In the genomic region with DNA sequence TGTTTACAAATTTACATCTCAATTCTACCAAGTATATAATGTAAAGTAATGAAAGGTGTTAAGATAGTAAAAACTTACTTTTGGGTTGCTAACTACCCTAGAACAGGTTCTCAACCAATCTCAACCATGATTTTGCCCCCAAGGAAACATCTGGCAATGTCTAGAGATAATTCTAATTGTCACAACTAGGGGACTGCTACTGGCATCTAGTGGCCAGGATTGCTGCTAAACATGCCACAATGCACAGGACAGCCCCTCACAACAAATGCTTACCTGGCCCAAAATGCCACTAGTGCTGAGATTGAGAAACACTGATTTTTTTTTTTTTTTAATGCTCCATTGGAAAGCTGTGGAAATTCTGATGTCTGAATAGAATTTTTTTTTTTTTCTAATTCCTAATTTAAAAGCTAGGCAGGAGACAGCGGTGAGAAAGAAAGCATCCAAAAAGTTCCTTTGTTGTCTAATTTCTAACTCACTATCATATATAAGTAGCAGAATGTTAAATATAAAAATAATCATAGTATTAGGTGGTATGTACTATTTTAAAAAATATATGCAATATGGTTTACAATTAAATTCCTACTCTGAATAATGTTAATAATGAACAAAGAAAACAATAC, we compare ENCODE assay signal across 12 cellular contexts.
DNase-seq lines count a peak whose midpoint lies in the region; ATAC-seq, FAIRE-seq and TF ChIP-seq lines count a peak whose summit lies in the region.
"Had no signal": no experiment of that assay in that cellular context is flagged by ENCODE, and none has a peak within 500 bp of the region (broad histone marks: within the 10 kb centered on the region; RNA-seq: fewer than 3 reads in every experiment).

No MANE protein-coding gene starts in this region.

- BruUV-seq in GM12878 (replicated peaks; lab: Mats Ljungman, UMichigan), result no TSS peak

- no peak overlapping the region for H2BK12ac ChIP-seq in trophoblast cell (ENCODE audit: low read length)

- no peaks in the 10 kb centered on the region for H3K79me1 ChIP-seq in trophoblast cell (ENCODE audit: low read length)

- CTCF ChIA-PET in GM12878 (lab: Yijun Ruan, JAX), result interaction anchor here (0.6 to 1.6 kb wide), 3 partner anchors 412 to 650 kb away, joined by 3 read pairs; no protein-coding TSS in a partner anchor

- H3K23ac ChIP-seq in trophoblast cell (ENCODE audit: low read length), result no peak overlapping the region

- TF ChIP-seq RAD21 in GM12878 (IDR thresholded peaks at IDR 0.05; ENCODE audit: insufficient read depth, low read depth, low read length), result peak; percentile 51

- FAIRE-seq in GM12878 (lab: Jason Lieb, UNC), result no peak

- H4K8ac ChIP-seq in trophoblast cell (ENCODE audit: low read depth, low read length), result no peak overlapping the region

- 80% methylated on average over 1 of the region's 1 CpG for WGBS in GM12878 (ENCODE audit: insufficient coverage, insufficient replicate concordance, low lambda C conversion rate, missing lambda C conversion rate)
- WGBS in trophoblast cell (ENCODE audit: extremely low coverage, insufficient coverage, insufficient read length), result no CpG with 5 or more reads among the region's 1 CpG

- no peak overlapping the region for H3K14ac ChIP-seq in trophoblast cell (ENCODE audit: low read length)

- H4K91ac ChIP-seq in trophoblast cell (ENCODE audit: low read depth, low read length), result no peak overlapping the region

- H3K4me3 ChIP-seq in KMS-11 (IDR thresholded peaks at IDR 0.05; ENCODE audit: insufficient read depth, low read depth, low read length) (no peak overlapping the region), GM12878 (no peak overlapping the region), trophoblast cell (ENCODE audit: low read depth, low read length) (no peak overlapping the region)
- H3K4me3 ChIP-seq: SJCRH30 had no signal

- no peak overlapping the region for H4K12ac ChIP-seq in trophoblast cell (ENCODE audit: low read depth, low read length)

- H3K36me3 ChIP-seq in KMS-11 (ENCODE audit: insufficient read depth) (no peaks in the 10 kb centered on the region), GM12878 (ENCODE audit: control insufficient read depth in 2 of 2, insufficient read depth in 2 of 2, low read length in 1 of 2) (no peaks in the 10 kb centered on the region), trophoblast cell (ENCODE audit: control insufficient read depth in 1 of 2, insufficient read depth in 2 of 2, low read length in 2 of 2) (peaks cover 7 to 11% of the 10 kb centered on the region in 2 experiments)

- H3K27me3 Mint-ChIP-seq in neural crest cell (ENCODE audit: low read depth), result no peaks in the 10 kb centered on the region

- SMC1A ChIA-PET in GM12878 (lab: Charles Lee; ENCODE audit: uncharacterized antibody, unreplicated experiment), result no interaction called here

- H3K4me1 Mint-ChIP-seq in neural crest cell, result no peaks in the 10 kb centered on the region

- H3K27ac ChIP-seq in KMS-11 (peak overlapping the region; percentile 32; the same call in 1 of the 2 replicates), GM12878 (ENCODE audit: control insufficient read depth, insufficient read depth) (no peak overlapping the region), trophoblast cell (ENCODE audit: low read depth, low read length) (no peak overlapping the region)
- H3K27ac ChIP-seq: SJCRH30 had no signal

- TF ChIP-seq EP300 in GM12878 (IDR thresholded peaks at IDR 0.05; ENCODE audit: borderline replicate concordance in 1 of 2, control insufficient read depth in 1 of 2, low read depth in 2 of 2, low read length in 2 of 2), result no peak

- no peak for TF ChIP-seq POLR2A in GM12878 (IDR thresholded peaks at IDR 0.05; ENCODE audit: low read depth, low read length)

- H2AFZ ChIP-seq in KMS-11 (ENCODE audit: low read depth), result no peak overlapping the region
- no peak overlapping the region for H2AFZ ChIP-seq in GM12878 (ENCODE audit: control insufficient read depth, low read depth, low read length)
- H2AFZ ChIP-seq in trophoblast cell (ENCODE audit: insufficient read depth, low read length, poor library complexity), result no peak overlapping the region

- no peak overlapping the region for H3K4me3 Mint-ChIP-seq in neural crest cell
- H3K4me3 Mint-ChIP-seq: activated CD4-positive, alpha-beta memory T cell treated with anti-CD3 and anti-CD28 coated beads for 36 hours; nephron progenitor cell had no signal

- in situ Hi-C loops in GM12878 (cut with MboI), result no loop called here

- intact Hi-C loops in GM12878 (cut with micrococcal nuclease; ENCODE audit: unreplicated experiment), result loop anchor here (2.0 to 10.0 kb wide), 3 partner anchors 334 to 638 kb away; no protein-coding TSS in a partner anchor

- H2BK5ac ChIP-seq in trophoblast cell (ENCODE audit: low read depth, low read length, poor library complexity), result no peak overlapping the region

- no peak overlapping the region for H3K4ac ChIP-seq in trophoblast cell (ENCODE audit: low read depth, low read length)

- POLR2A ChIA-PET in GM12878 (lab: Charles Lee), result no interaction called here

- H3K27me3 ChIP-seq in KMS-11 (ENCODE audit: insufficient read depth, low read depth), result no peaks in the 10 kb centered on the region
- H3K27me3 ChIP-seq in GM12878 (replicated peaks in 1 of 2; ENCODE audit: control insufficient read depth in 2 of 2, insufficient read depth in 2 of 2, low read length in 1 of 2), result no peaks in the 10 kb centered on the region
- no peaks in the 10 kb centered on the region for H3K27me3 ChIP-seq in trophoblast cell (ENCODE audit: insufficient read depth, low read length)
- H3K27me3 ChIP-seq: SJCRH30 had no signal

- RAD21 ChIA-PET in GM12878 (lab: Charles Lee; ENCODE audit: unreplicated experiment), result interaction anchor here (1.6 kb wide), 1 partner anchor 639 kb away, joined by 4 read pairs; no protein-coding TSS in a partner anchor

- no peak overlapping the region for H3K27ac Mint-ChIP-seq in neural crest cell (ENCODE audit: unreplicated experiment)
- H3K27ac Mint-ChIP-seq: activated CD4-positive, alpha-beta memory T cell treated with anti-CD3 and anti-CD28 coated beads for 36 hours; nephron progenitor cell had no signal

- TF ChIP-seq CTCF in KMS-11 (conservative IDR thresholded peaks at IDR 0.05; ENCODE audit: low read depth, low read length) (peak; percentile 62), GM12878 (IDR thresholded peaks at IDR 0.05 in 2 of 3, conservative IDR thresholded peaks at IDR 0.05 in 1 of 3; ENCODE audit: control insufficient read depth in 2 of 3, extremely low read depth in 1 of 3, insufficient read depth in 1 of 3, low read depth in 3 of 3, low read length in 3 of 3) (peak; percentile 36 to 50 (median 45); a peak in 5 of 6 replicates), neural crest cell (conservative IDR thresholded peaks at IDR 0.05) (peak; percentile 32)

- H3K36me3 Mint-ChIP-seq in neural crest cell (ENCODE audit: low read depth), result peaks cover 19% of the 10 kb centered on the region
- H3K36me3 Mint-ChIP-seq: activated CD4-positive, alpha-beta memory T cell treated with anti-CD3 and anti-CD28 coated beads for 36 hours had no signal

- H4K20me1 ChIP-seq in KMS-11 (ENCODE audit: insufficient read depth), result no peaks in the 10 kb centered on the region
- no peaks in the 10 kb centered on the region for H4K20me1 ChIP-seq in GM12878 (ENCODE audit: control insufficient read depth, insufficient read depth)

- no peaks in the 10 kb centered on the region for H3K79me2 ChIP-seq in KMS-11 (ENCODE audit: insufficient read depth, low read depth)
- no peaks in the 10 kb centered on the region for H3K79me2 ChIP-seq in GM12878 (ENCODE audit: control insufficient read depth, insufficient read depth, low read length)
- no peaks in the 10 kb centered on the region for H3K79me2 ChIP-seq in trophoblast cell (ENCODE audit: control insufficient read depth, insufficient read depth, low read length, poor library complexity)

- H3K4me2 ChIP-seq in KMS-11 (peak overlapping the region; percentile 49; the same call in 1 of the 2 replicates), GM12878 (ENCODE audit: control insufficient read depth, insufficient read depth) (no peak overlapping the region), trophoblast cell (ENCODE audit: low read length) (no peak overlapping the region)

- no peaks in the 10 kb centered on the region for H3K9me3 ChIP-seq in GM12878 (replicated peaks; ENCODE audit: control insufficient read depth, insufficient read depth, low read length)
- no peaks in the 10 kb centered on the region for H3K9me3 ChIP-seq in trophoblast cell (ENCODE audit: insufficient read depth, low read depth, low read length)
- H3K9me3 ChIP-seq: SJCRH30 had no signal

- no peak overlapping the region for H3K18ac ChIP-seq in trophoblast cell (ENCODE audit: low read length)

- H2BK120ac ChIP-seq in trophoblast cell (ENCODE audit: insufficient read depth, low read length, poor library complexity), result no peak overlapping the region

- no peak overlapping the region for H2AK5ac ChIP-seq in trophoblast cell (ENCODE audit: low read length)

- peaks cover 64% of the 10 kb centered on the region for H3K4me1 ChIP-seq in KMS-11 (ENCODE audit: low read depth, poor library complexity, severe bottlenecking)
- H3K4me1 ChIP-seq in GM12878 (ENCODE audit: control insufficient read depth, insufficient read depth, low read length), result no peaks in the 10 kb centered on the region
- H3K4me1 ChIP-seq in trophoblast cell (ENCODE audit: control insufficient read depth in 1 of 2, insufficient read depth in 2 of 2, low read length in 2 of 2), result peaks cover 2 to 6% of the 10 kb centered on the region in 2 experiments

- DNase-seq in DMS53 (lab: John Stamatoyannopoulos, UW), result peak; percentile 46
- DNase-seq in DMS53 treated with DMSO at 0.1 percent for 48 hours (lab: John Stamatoyannopoulos, UW; ENCODE audit: unreplicated experiment), result no peak
- DNase-seq in GM12878 (ENCODE audit: low read depth, low spot score), result no peak
- DNase-seq in neural crest cell (ENCODE audit: low read depth, low spot score), result no peak
- DNase-seq in NCI-H774 (lab: John Stamatoyannopoulos, UW), result no peak
- DNase-seq in DMS 273 treated with DMSO at 0.1 percent for 48 hours (lab: John Stamatoyannopoulos, UW), result no peak
- DNase-seq in trophoblast cell, result no peak
- DNase-seq: activated CD4-positive, alpha-beta memory T cell treated with anti-CD3 and anti-CD28 coated beads for 36 hours; NCI-H2081 treated with DMSO at 0.1 percent for 48 hours; nephron progenitor cell had no signal

- no peaks in the 10 kb centered on the region for H3K9me3 Mint-ChIP-seq in neural crest cell
- H3K9me3 Mint-ChIP-seq: activated CD4-positive, alpha-beta memory T cell treated with anti-CD3 and anti-CD28 coated beads for 36 hours; nephron progenitor cell had no signal

- ATAC-seq in GM12878, result peak; percentile 48; the same call in 1 of the 3 replicates

- H3K9ac ChIP-seq in KMS-11 (no peak overlapping the region), GM12878 (ENCODE audit: control insufficient read depth, insufficient read depth, low read length) (no peak overlapping the region), trophoblast cell (ENCODE audit: low read length) (no peak overlapping the region)

TF ChIP-seq in GM12878, 131 proteins besides CTCF, POLR2A, EP300 and RAD21 (continues in another document):
- TF ChIP-seq YY1 (IDR thresholded peaks at IDR 0.05; ENCODE audit: low read depth, low read length), result no peak
- no peak for TF ChIP-seq CEBPB (IDR thresholded peaks at IDR 0.05; ENCODE audit: borderline replicate concordance in 1 of 2, low read depth in 2 of 2, low read length in 2 of 2)
- TF ChIP-seq FOXK2 (IDR thresholded peaks at IDR 0.05), result no peak
- no peak for TF ChIP-seq SMAD5 (IDR thresholded peaks at IDR 0.05; ENCODE audit: low read depth)
- no peak for TF ChIP-seq NRF1 (conservative IDR thresholded peaks at IDR 0.05; ENCODE audit: low read depth, low read length)
